In genomic region chr17:68184141-68184571, GRCh38 we compare ENCODE assay signal across 1 cellular context.
TF ChIP-seq lines count a peak whose summit lies in the region.

No MANE protein-coding gene starts in this region.

TF ChIP-seq in HEK293T, 16 proteins besides CTCF, POLR2A, EP300 and RAD21 (continued from another document):
- TF ChIP-seq HDGF (IDR thresholded peaks at IDR 0.05; ENCODE audit: borderline replicate concordance) (no peak), FOXM1 (IDR thresholded peaks at IDR 0.05; ENCODE audit: borderline replicate concordance) (no peak)
